In genomic region chr14:24189059-24189375, GRCh38 we compare ENCODE assay signal across 7 cellular contexts. TPM values are rescaled to one million over a fixed set of nuclear protein-coding genes. Genes with fewer than 3 reads are reported as not detected.
DNase-seq lines count a peak whose midpoint lies in the region; FAIRE-seq and TF ChIP-seq lines count a peak whose summit lies in the region.

No MANE protein-coding gene starts in this region.

- no peak overlapping the region for H2BK12ac ChIP-seq in H9 (ENCODE audit: insufficient read length, low read depth, low read length)

- H3K4me3 Mint-ChIP-seq in H9, result peak overlapping the region; percentile 94 to 95

- H3K27ac Mint-ChIP-seq in H9, result peak overlapping the region in 2 of 3 experiments; percentile 37 to 63; a peak in 4 of 7 replicates

- H3K4me2 ChIP-seq in H9 (ENCODE audit: insufficient read depth, insufficient read length, low read length) (no peak overlapping the region), fibroblast of lung (ENCODE audit: extremely low read depth, insufficient read depth, low read length) (peak overlapping the region; percentile 97)

- H2BK5ac ChIP-seq in H9 (ENCODE audit: insufficient read length, low read length), result no peak overlapping the region

- H3K4ac ChIP-seq in H9 (ENCODE audit: low read depth, low read length), result no peak overlapping the region

- TF ChIP-seq CTCF in H9 (conservative IDR thresholded peaks at IDR 0.05) (no peak), fibroblast of lung (conservative IDR thresholded peaks at IDR 0.05 in 1 of 2, IDR thresholded peaks at IDR 0.05 in 1 of 2; ENCODE audit: low read depth in 1 of 2, low read length in 2 of 2) (no peak)

- H3K56ac ChIP-seq in H9 (ENCODE audit: insufficient read length, low read depth, low read length), result no peak overlapping the region

- H3K14ac ChIP-seq in H9 (ENCODE audit: insufficient read depth, low read length), result no peak overlapping the region

- no peaks in the 10 kb centered on the region for H3K79me2 ChIP-seq in H9 (ENCODE audit: insufficient read depth, low read length)
- peaks cover 14% of the 10 kb centered on the region for H3K79me2 ChIP-seq in fibroblast of lung (ENCODE audit: control insufficient read depth, insufficient read depth, low read length)

- no peak overlapping the region for H2AK5ac ChIP-seq in H9 (ENCODE audit: insufficient read length, low read length)

- no peak overlapping the region for H3T11ph ChIP-seq in H9 (ENCODE audit: low read length)

- H4K20me1 ChIP-seq in H9 (ENCODE audit: control insufficient read depth, insufficient read depth, insufficient read length) (no peaks in the 10 kb centered on the region), fibroblast of lung (ENCODE audit: control insufficient read depth, extremely low read depth, insufficient read depth, low read length) (no peaks in the 10 kb centered on the region)

- peaks cover 15 to 17% of the 10 kb centered on the region in 2 experiments for H3K4me1 Mint-ChIP-seq in H9

- H3K9me3 ChIP-seq in H9 (ENCODE audit: control insufficient read depth, low read depth, low read length) (no peaks in the 10 kb centered on the region), SK-N-MC (ENCODE audit: low read depth, low read length) (no peaks in the 10 kb centered on the region), fibroblast of lung (ENCODE audit: control insufficient read depth, insufficient read depth, low read depth, low read length) (no peaks in the 10 kb centered on the region), skeletal muscle tissue (ENCODE audit: control insufficient read depth in 3 of 3, low read length in 3 of 3) (no peaks in the 10 kb centered on the region)

- H2BK120ac ChIP-seq in H9 (ENCODE audit: low read depth, low read length, poor library complexity, severe bottlenecking), result no peak overlapping the region

- DNase-seq in H9 (no peak), SK-N-MC (ENCODE audit: low read depth, low spot score) (no peak), fibroblast of lung (ENCODE audit: low read depth in 2 of 2) (no peak), NCI-H2196 (lab: John Stamatoyannopoulos, UW; ENCODE audit: unreplicated experiment) (no peak), GM12892 (ENCODE audit: insufficient read length) (no peak), NCI-H748 (lab: John Stamatoyannopoulos, UW; ENCODE audit: unreplicated experiment) (no peak)

- H3K9me3 Mint-ChIP-seq in H9, result no peaks in the 10 kb centered on the region

- no peak overlapping the region for H2BK15ac ChIP-seq in H9 (ENCODE audit: low read depth, low read length)

- H2AFZ ChIP-seq in H9 (ENCODE audit: low read length) (no peak overlapping the region), fibroblast of lung (ENCODE audit: low read length) (no peak overlapping the region)

- H4K91ac ChIP-seq in H9 (ENCODE audit: insufficient read length, low read depth, low read length), result no peak overlapping the region

- H3K27ac ChIP-seq in H9 (ENCODE audit: insufficient read length, low read depth, low read length), result no peak overlapping the region
- H3K27ac ChIP-seq in SK-N-MC, result peak overlapping the region; percentile 80
- peak overlapping the region; percentile 86 for H3K27ac ChIP-seq in fibroblast of lung (ENCODE audit: insufficient read depth, low read length)
- H3K27ac ChIP-seq in skeletal muscle tissue (ENCODE audit: low read depth, low read length), result peak overlapping the region; percentile 83

- no peak overlapping the region for H3K9ac ChIP-seq in H9 (ENCODE audit: extremely low read depth, insufficient read length, low read length)
- H3K9ac ChIP-seq in SK-N-MC (ENCODE audit: insufficient read length), result peak overlapping the region; percentile 81
- H3K9ac ChIP-seq in fibroblast of lung (ENCODE audit: insufficient read depth, low read length), result peak overlapping the region; percentile 10
- H3K9ac ChIP-seq in skeletal muscle tissue (ENCODE audit: low read depth in 1 of 3, low read length in 3 of 3), result peak overlapping the region; percentile 79 to 87 (median 86)

- no peak overlapping the region for H2BK20ac ChIP-seq in H9 (ENCODE audit: low read depth, low read length, poor library complexity, severe bottlenecking)

- no peak for TF ChIP-seq POLR2A in GM12892 (IDR thresholded peaks at IDR 0.05; ENCODE audit: low read depth, low read length)

- peaks cover 44% of the 10 kb centered on the region for H3K36me3 ChIP-seq in SK-N-MC (ENCODE audit: insufficient read depth, low read length)
- peaks cover 27% of the 10 kb centered on the region for H3K36me3 ChIP-seq in fibroblast of lung (ENCODE audit: control insufficient read depth, insufficient read depth, low read length)
- peaks cover 47 to 60% (median 58%) of the 10 kb centered on the region in 3 donors for H3K36me3 ChIP-seq in skeletal muscle tissue (ENCODE audit: control insufficient read depth in 3 of 3, insufficient read depth in 3 of 3, low read length in 3 of 3)

- H4K8ac ChIP-seq in H9 (replicated peaks; ENCODE audit: insufficient read length, low read depth, low read length), result no peak overlapping the region

- no peak for FAIRE-seq in GM12892 (lab: Jason Lieb, UNC)

- H3K4me1 ChIP-seq in H9 (ENCODE audit: insufficient read depth, low read length) (no peaks in the 10 kb centered on the region; the same call in 1 of the 2 replicates), fibroblast of lung (ENCODE audit: control insufficient read depth, extremely low read depth, insufficient read depth, low read length) (peaks cover 4% of the 10 kb centered on the region), skeletal muscle tissue (ENCODE audit: control insufficient read depth in 3 of 3, insufficient read depth in 3 of 3, low read length in 3 of 3) (peaks cover 16 to 23% (median 23%) of the 10 kb centered on the region in 3 donors)

- H3K27me3 Mint-ChIP-seq in H9 (ENCODE audit: low read depth), result no peaks in the 10 kb centered on the region

- H3K27me3 ChIP-seq in H9 (ENCODE audit: insufficient read depth, low read length) (no peaks in the 10 kb centered on the region), fibroblast of lung (ENCODE audit: control insufficient read depth, insufficient read depth, low read length) (no peaks in the 10 kb centered on the region), skeletal muscle tissue (ENCODE audit: control insufficient read depth in 3 of 3, insufficient read depth in 3 of 3, low read length in 3 of 3) (no peaks in the 10 kb centered on the region)

- H3K23me2 ChIP-seq in H9 (ENCODE audit: insufficient read length, low read depth, low read length, poor library complexity, severe bottlenecking), result no peaks in the 10 kb centered on the region

- no peak overlapping the region for H3K18ac ChIP-seq in H9 (ENCODE audit: insufficient read length, low read depth, low read length)

- H3K36me3 Mint-ChIP-seq in H9 (ENCODE audit: insufficient read depth in 1 of 3, low read depth in 3 of 3), result peaks cover 23 to 72% (median 60%) of the 10 kb centered on the region in 3 experiments

- peaks cover 4% of the 10 kb centered on the region for H3K79me1 ChIP-seq in H9 (ENCODE audit: insufficient read depth, low read depth, low read length, poor library complexity, severe bottlenecking)

- peak overlapping the region; percentile 86 for H3K4me3 ChIP-seq in SK-N-MC
- peak overlapping the region in 2 of 4 experiments; percentile 23 to 84 for H3K4me3 ChIP-seq in fibroblast of lung (replicated peaks in 1 of 4; ENCODE audit: control extremely low read depth in 1 of 4, insufficient read depth in 1 of 4, low read depth in 3 of 4, low read length in 4 of 4)
- H3K4me3 ChIP-seq in skeletal muscle tissue (ENCODE audit: low read length in 3 of 3), result peak overlapping the region; percentile 75 to 84 (median 83)

- no peak overlapping the region for H4K5ac ChIP-seq in H9 (ENCODE audit: insufficient read length, low read depth, low read length)

- H3K23ac ChIP-seq in H9 (ENCODE audit: insufficient read length, low read depth, low read length), result no peak overlapping the region

- no CpG with 5 or more reads among the region's 3 CpGs for WGBS in H9 (ENCODE audit: extremely low coverage, insufficient read length, low lambda C conversion rate)

RNA-seq across cellular contexts. Expression of gene IPO4, which starts 0.4 kb away (rescaled TPM):
- total RNA-seq in H9 (2021) (114 and 116 TPM in 2 replicates), fibroblast of lung (22.6 and 25.3 TPM in 2 replicates), skeletal muscle tissue (32.9 TPM)
- 12.4 and 27.8 TPM in 2 replicates for polyA plus RNA-seq in fibroblast of lung
- 22.1 and 48.7 TPM in 2 replicates for polyA plus RNA-seq in fibroblast of lung (2012)
- polyA minus RNA-seq in fibroblast of lung (ENCODE audit: low replicate concordance), result 68.3 and 133 TPM in 2 replicates
- polyA plus RNA-seq in GM12892 (2012; ENCODE audit: missing spikeins), result 21.0 TPM

RNA-seq across cellular contexts. Expression of gene TM9SF1, which starts 6.2 kb away (rescaled TPM):
- 31.6 and 31.8 TPM in 2 replicates for total RNA-seq in H9 (2021)
- 49.6 and 61.6 TPM in 2 replicates for total RNA-seq in fibroblast of lung
- polyA plus RNA-seq in fibroblast of lung, result 60.9 and 65.1 TPM in 2 replicates
- polyA plus RNA-seq in fibroblast of lung (2012), result 49.5 and 68.9 TPM in 2 replicates
- 74.6 and 111 TPM in 2 replicates for polyA minus RNA-seq in fibroblast of lung (ENCODE audit: low replicate concordance)
- total RNA-seq in skeletal muscle tissue, result 18.3 TPM
- 7.8 TPM for polyA plus RNA-seq in GM12892 (2012; ENCODE audit: missing spikeins)

RNA-seq across cellular contexts. Expression of gene TSSK4, which starts 16.5 kb away (rescaled TPM):
- total RNA-seq in H9 (2021) (not detected in 2 replicates), fibroblast of lung (under 0.01 and 0.17 TPM in 2 replicates), skeletal muscle tissue (0.52 TPM)
- polyA plus RNA-seq in fibroblast of lung, result not detected in 2 replicates
- 0.63 and 0.69 TPM in 2 replicates for polyA plus RNA-seq in fibroblast of lung (2012)
- 0.59 TPM in 1 of 2 replicates, not detected in the other for polyA minus RNA-seq in fibroblast of lung (ENCODE audit: low replicate concordance)
- 3.8 TPM for polyA plus RNA-seq in GM12892 (2012; ENCODE audit: missing spikeins)

RNA-seq across cellular contexts. Expression of gene REC8, which starts 17.1 kb away (rescaled TPM):
- 58.0 and 58.5 TPM in 2 replicates for total RNA-seq in H9 (2021)
- 0.51 and 1.8 TPM in 2 replicates for total RNA-seq in fibroblast of lung
- polyA plus RNA-seq in fibroblast of lung, result 1.5 and 2.2 TPM in 2 replicates
- 2.6 and 3.3 TPM in 2 replicates for polyA plus RNA-seq in fibroblast of lung (2012)
- 1.6 and 2.9 TPM in 2 replicates for polyA minus RNA-seq in fibroblast of lung (ENCODE audit: low replicate concordance)
- total RNA-seq in skeletal muscle tissue, result 2.1 TPM
- 35.8 TPM for polyA plus RNA-seq in GM12892 (2012; ENCODE audit: missing spikeins)

RNA-seq across cellular contexts. Expression of gene CHMP4A, which starts 24.3 kb away (rescaled TPM):
- total RNA-seq in H9 (2021) (42.0 and 46.2 TPM in 2 replicates), fibroblast of lung (22.1 and 24.9 TPM in 2 replicates), skeletal muscle tissue (29.2 TPM)
- 96.8 and 133 TPM in 2 replicates for polyA plus RNA-seq in fibroblast of lung
- 74.7 and 102 TPM in 2 replicates for polyA plus RNA-seq in fibroblast of lung (2012)
- 106 TPM in 1 of 2 replicates, not detected in the other for polyA minus RNA-seq in fibroblast of lung (ENCODE audit: low replicate concordance)
- polyA plus RNA-seq in GM12892 (2012; ENCODE audit: missing spikeins), result 101 TPM
